Comparison of ENCODE assay signal across 27 cellular contexts in genomic region chr22:42714308-42714707, GRCh38.
"Had no signal": no experiment of that assay in that cellular context is flagged by ENCODE, and none has a peak within 500 bp of the region (broad histone marks: within the 10 kb centered on the region; RNA-seq: fewer than 3 reads in every experiment).

No MANE protein-coding gene starts in this region.

- H3K27me3 ChIP-seq: gastrocnemius medialis, ovary, testis, vagina had no signal

- H3K27ac Mint-ChIP-seq: activated CD8-positive, alpha-beta T cell treated with anti-CD3 and anti-CD28 coated beads, Interleukin-2, amount 10 ng/mL, durations not matched to agents 7 days and 5 days; activated naive CD4-positive, alpha-beta T cell treated with anti-CD3 and anti-CD28 coated beads, Interleukin-2, amount 50 U/mL, for 24 hours; effector memory CD8-positive, alpha-beta T cell; natural killer cell; stimulated activated effector memory CD8-positive, alpha-beta T cell treated with anti-CD3 and anti-CD28 coated beads, Interleukin-12 subunit alpha, Interleukin-12 subunit beta, amount 100 ng/mL, for 72 hours; T-cell; T-helper 2 cell treated with Interferon-gamma antibody and Interleukin-4, amounts not matched to agents 5 μg/mL and 100 μg/mL, for 36 hours had no signal

- H3K9me3 Mint-ChIP-seq: activated naive CD4-positive, alpha-beta T cell treated with anti-CD3 and anti-CD28 coated beads, Interleukin-2, amount 50 U/mL, for 24 hours; central memory CD8-positive, alpha-beta T cell; effector memory CD8-positive, alpha-beta T cell; natural killer cell; stimulated activated effector memory CD8-positive, alpha-beta T cell treated with anti-CD3 and anti-CD28 coated beads, Interleukin-12 subunit alpha, Interleukin-12 subunit beta, amount 100 ng/mL, for 72 hours; T-helper 2 cell treated with Interferon-gamma antibody and Interleukin-4, amounts not matched to agents 5 μg/mL and 100 μg/mL, for 36 hours had no signal

- H3K27ac ChIP-seq: dorsolateral prefrontal cortex, left lung, neutrophil, ovary, prostate gland, testis, vagina, WERI-Rb-1 had no signal

- H3K36me3 ChIP-seq: gastrocnemius medialis, left lung, neutrophil, ovary, prostate gland, WERI-Rb-1 had no signal

- H3K4me3 Mint-ChIP-seq: activated CD8-positive, alpha-beta T cell treated with anti-CD3 and anti-CD28 coated beads, Interleukin-2, amount 10 ng/mL, durations not matched to agents 7 days and 5 days; activated naive CD4-positive, alpha-beta T cell treated with anti-CD3 and anti-CD28 coated beads, Interleukin-2, amount 50 U/mL, for 24 hours; central memory CD8-positive, alpha-beta T cell; effector memory CD8-positive, alpha-beta T cell; natural killer cell; stimulated activated effector memory CD8-positive, alpha-beta T cell treated with anti-CD3 and anti-CD28 coated beads, Interleukin-12 subunit alpha, Interleukin-12 subunit beta, amount 100 ng/mL, for 72 hours; T-cell; T-helper 2 cell treated with Interferon-gamma antibody and Interleukin-4, amounts not matched to agents 5 μg/mL and 100 μg/mL, for 36 hours; type B pancreatic cell had no signal

- H3K36me3 Mint-ChIP-seq: natural killer cell; stimulated activated effector memory CD8-positive, alpha-beta T cell treated with anti-CD3 and anti-CD28 coated beads, Interleukin-12 subunit alpha, Interleukin-12 subunit beta, amount 100 ng/mL, for 72 hours had no signal

- ATAC-seq: activated CD8-positive, alpha-beta T cell treated with anti-CD3 and anti-CD28 coated beads, Interleukin-2, amount 10 ng/mL, durations not matched to agents 7 days and 5 days; effector memory CD8-positive, alpha-beta T cell; gastrocnemius medialis; left lung; natural killer cell; stimulated activated effector memory CD8-positive, alpha-beta T cell treated with anti-CD3 and anti-CD28 coated beads, Interleukin-12 subunit alpha, Interleukin-12 subunit beta, amount 100 ng/mL, for 72 hours; T-cell had no signal

- H3K9me3 ChIP-seq: gastrocnemius medialis, neutrophil, ovary, prostate gland, testis, vagina had no signal

- H3K4me3 ChIP-seq: dorsolateral prefrontal cortex, esophagus squamous epithelium, gastrocnemius medialis, left lung, ovary, prostate gland, testis, vagina had no signal

- DNase-seq: activated CD4-positive, alpha-beta T cell treated with anti-CD3 and anti-CD28 coated beads, Interleukin-2, amount 50 U/mL, for 1 hour; activated CD4-positive, CD25-positive, alpha-beta regulatory T cell treated with anti-CD3 and anti-CD28 coated beads, Interleukin-2, amount 50 U/mL, for 72 hours; activated CD8-positive, alpha-beta T cell treated with anti-CD3 and anti-CD28 coated beads, Interleukin-2, amount 10 ng/mL, durations not matched to agents 7 days and 5 days; activated gamma-delta T cell treated with Interleukin-2 at 50 U/mL for 16 hours; activated T-cell treated with anti-CD3 and anti-CD28 coated beads, Interleukin-2, amount 50 U/mL, for 1 hour; dorsolateral prefrontal cortex; effector memory CD8-positive, alpha-beta T cell; esophagus squamous epithelium; gastrocnemius medialis; head of caudate nucleus; kidney; left lung; midbrain; natural killer cell; ovary; stimulated activated CD4-positive, alpha-beta T cell treated with anti-CD3 and anti-CD28 coated beads, Interleukin-1b, Interleukin-23, amount 100 ng/mL, for 48 hours; T-cell; testis; WERI-Rb-1 had no signal
